8 cellular contexts compared by ENCODE assay signal in the genomic region with DNA sequence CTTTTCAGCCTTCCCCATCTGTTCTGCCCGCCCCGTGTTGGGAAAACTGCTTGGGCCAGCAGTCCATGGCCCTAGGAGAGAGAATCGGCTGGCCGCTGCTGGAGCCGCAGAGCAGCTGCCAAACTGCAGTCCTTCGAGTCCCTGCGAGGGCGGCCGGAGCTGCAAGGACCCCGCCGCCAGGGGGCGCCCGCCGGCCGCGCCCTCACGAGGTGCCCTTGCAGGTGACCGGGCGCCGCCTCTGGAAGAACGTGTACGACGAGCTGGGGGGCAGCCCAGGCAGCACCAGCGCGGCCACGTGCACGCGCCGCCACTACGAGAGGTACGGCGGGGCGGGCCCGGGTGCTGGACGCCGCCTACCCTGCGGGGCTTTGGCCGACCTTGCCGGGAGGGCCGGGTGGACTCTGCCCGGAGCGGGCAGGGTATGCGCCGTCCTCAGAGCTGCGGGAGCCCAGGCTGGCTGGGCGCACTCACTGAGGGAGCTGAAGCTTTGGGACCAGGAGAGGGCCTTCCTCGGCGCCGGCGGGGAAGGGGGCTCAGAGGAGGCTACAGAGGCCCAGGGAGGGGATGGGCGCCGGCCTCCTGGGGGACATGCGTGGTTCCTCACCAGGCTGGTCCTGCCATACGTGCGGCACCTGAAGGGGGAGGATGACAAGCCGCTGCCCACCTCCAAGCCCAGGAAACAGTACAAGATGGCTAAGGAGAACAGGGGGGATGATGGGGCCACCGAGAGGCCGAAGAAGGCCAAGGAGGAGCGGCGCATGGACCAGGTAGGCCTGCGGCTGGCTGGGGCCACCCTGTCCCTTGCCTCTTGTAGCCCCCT. TPM values are rescaled to one million over a fixed set of nuclear protein-coding genes. Genes with fewer than 3 reads are reported as not detected.
DNase-seq lines count a peak whose midpoint lies in the region; ATAC-seq and TF ChIP-seq lines count a peak whose summit lies in the region.
"Had no signal": no experiment of that assay in that cellular context is flagged by ENCODE, and none has a peak within 500 bp of the region (broad histone marks: within the 10 kb centered on the region; RNA-seq: fewer than 3 reads in every experiment).

No MANE protein-coding gene starts in this region.

- POLR2A ChIA-PET in RWPE1 (lab: Yijun Ruan, JAX; ENCODE audit: low non-redundant PET), result no interaction called here

- peak; percentile 57 for ATAC-seq in Right ventricle myocardium superior (ENCODE audit: poor library complexity)

- no peaks in the 10 kb centered on the region for H3K9me3 Mint-ChIP-seq in immature natural killer cell
- H3K9me3 Mint-ChIP-seq: dendritic cell treated with granulocyte-macrophage colony-stimulating factor and Interleukin-4, amounts not matched to agents 40 ng/mL and 50 ng/mL, for 4 days had no signal

- H3K27me3 ChIP-seq in H7 (ENCODE audit: control insufficient read depth, insufficient read depth, low read length) (no peaks in the 10 kb centered on the region), spleen (replicated peaks in 1 of 7) (no peaks in the 10 kb centered on the region)

- H3K4me3 ChIP-seq in H7 (ENCODE audit: insufficient read depth, low read depth, low read length) (no peak overlapping the region; the same call in 1 of the 2 replicates), spleen (no peak overlapping the region)

- no peak for TF ChIP-seq POLR2A in spleen (IDR thresholded peaks at IDR 0.05)

- TF ChIP-seq CTCF in RWPE1 (conservative IDR thresholded peaks at IDR 0.05; ENCODE audit: low read depth) (peak; percentile 67), spleen (IDR thresholded peaks at IDR 0.05 in 8 of 11, conservative IDR thresholded peaks at IDR 0.05 in 3 of 11) (peak in 5 of 11 experiments; percentile 12 to 26 (median 22))

- H3K36me3 ChIP-seq in H7 (replicated peaks; ENCODE audit: control insufficient read depth, insufficient read depth, low read length) (no peaks in the 10 kb centered on the region), spleen (peaks cover 0 to 85% (median 64%) of the 10 kb centered on the region in 6 donors)

- H3K4me1 ChIP-seq in spleen, result peaks cover 11 to 48% (median 29%) of the 10 kb centered on the region in 6 donors

- no peak overlapping the region for H3K27ac Mint-ChIP-seq in immature natural killer cell
- H3K27ac Mint-ChIP-seq: dendritic cell treated with granulocyte-macrophage colony-stimulating factor and Interleukin-4, amounts not matched to agents 40 ng/mL and 50 ng/mL, for 4 days had no signal

- peak; percentile 96 for DNase-seq in H7
- no peak for DNase-seq in RWPE1 (ENCODE audit: low spot score)
- DNase-seq in Right ventricle myocardium superior, result no peak
- DNase-seq in spleen, result peak; percentile 75
- DNase-seq in NCI-H2196 (lab: John Stamatoyannopoulos, UW; ENCODE audit: unreplicated experiment), result no peak
- no peak for DNase-seq in immature natural killer cell
- no peak for DNase-seq in HPDE6-E6E7 (ENCODE audit: extremely low spot score)

- intact Hi-C loops in Right ventricle myocardium superior (cut with DNase I) (no loop called here), spleen (cut with DNase I; ENCODE audit: low total_unique reads) (no loop called here)

- no peak overlapping the region for H3K27ac ChIP-seq in RWPE1
- no peak overlapping the region for H3K27ac ChIP-seq in spleen

- WGBS in spleen, 5 donors, result 85 to 93% (median 91%) methylated on average over 18 to 61 of the region's 61 CpGs

- H3K36me3 Mint-ChIP-seq in immature natural killer cell, result peaks cover 5 to 23% (median 20%) of the 10 kb centered on the region in 3 donors

- no peak overlapping the region for H3K4me3 Mint-ChIP-seq in immature natural killer cell
- H3K4me3 Mint-ChIP-seq: dendritic cell treated with granulocyte-macrophage colony-stimulating factor and Interleukin-4, amounts not matched to agents 40 ng/mL and 50 ng/mL, for 4 days had no signal

- peaks cover 7 to 15% (median 9%) of the 10 kb centered on the region in 3 donors for H3K27me3 Mint-ChIP-seq in immature natural killer cell (ENCODE audit: low read depth in 3 of 3)

- no peaks in the 10 kb centered on the region for H3K9me3 ChIP-seq in spleen

- H3K4me1 Mint-ChIP-seq in immature natural killer cell, result peaks cover 50 to 53% of the 10 kb centered on the region in 2 donors

- CTCF ChIA-PET in RWPE1 (lab: Yijun Ruan, JAX), result interaction anchor here (0.5 to 1.3 kb wide), 11 partner anchors 8 to 290 kb away, joined by 3 to 6 read pairs (median 4); partner anchors contain the start of gene NEURL3

RNA-seq across cellular contexts. Expression of gene ARID5A, which starts 13.6 kb away (rescaled TPM):
- total RNA-seq in H7 (2014; rRNA removed; shearing (Covaris generic)), result 20.7 and 26.7 TPM in 2 replicates
- 9.4 TPM for total RNA-seq in Right ventricle myocardium superior
- total RNA-seq in spleen, result 100 to 1,000 TPM in 1 of 7 donors, 10 to 100 TPM in 6; 41.2 to 121 (median 52.8) TPM
- polyA plus RNA-seq in spleen, result 10 to 100 TPM; 30.8 to 37.2 (median 35.4) TPM
- polyA plus RNA-seq in immature natural killer cell, result 100 to 1,000 TPM in 1 of 3 donors, 10 to 100 TPM in 2; 77.1 to 204 (median 82.7) TPM

RNA-seq across cellular contexts. Expression of gene NEURL3, which starts 45.0 kb away (rescaled TPM):
- total RNA-seq in H7 (2014; rRNA removed; shearing (Covaris generic)), result 0.10 TPM in 1 of 2 replicates, not detected in the other
- total RNA-seq in Right ventricle myocardium superior, result not detected
- total RNA-seq in spleen, result under 1 TPM in 5 of 7 donors, not detected in 2; 0.32 to 0.98 (median 0.49) TPM
- polyA plus RNA-seq in spleen, result 1 to 10 TPM in 1 of 3 donors, under 1 TPM in 2; 0.35 to 1.2 (median 0.79) TPM
- not detected for polyA plus RNA-seq in immature natural killer cell

Comparison
In these comparisons a context has a peak if more than half of its experiments do, and no peak if none do; other contexts are left out.
1. DNase-seq: peak in H7 (single experiment) and spleen (single experiment); none in RWPE1 (single experiment), Right ventricle myocardium superior (single experiment), NCI-H2196 (single experiment), immature natural killer cell (0 of 3) and HPDE6-E6E7 (single experiment).